Comparison of ENCODE assay signal across 1 cellular context in genomic region chr19:18269336-18269735, GRCh38.
TF ChIP-seq lines count a peak whose summit lies in the region.

No MANE protein-coding gene starts in this region.

TF ChIP-seq in K562, 482 proteins besides CTCF, POLR2A, EP300 and RAD21:
- TF ChIP-seq ZNF436 (CRISPR knock-in tag; IDR thresholded peaks at IDR 0.05) (peak; percentile 35; the same call in 1 of the 2 replicates), BCOR (IDR thresholded peaks at IDR 0.05) (peak; percentile 35; the same call in 1 of the 2 replicates), CEBPG (CRISPR knock-in tag; IDR thresholded peaks at IDR 0.05) (peak; percentile 75), CEBPG (tag; conservative IDR thresholded peaks at IDR 0.05 in 1 of 2, IDR thresholded peaks at IDR 0.05 in 1 of 2) (no peak), NFIX (CRISPR knock-in tag; IDR thresholded peaks at IDR 0.05; ENCODE audit: low read depth) (no peak), ZFP36 (IDR thresholded peaks at IDR 0.05; ENCODE audit: low read depth, low read length, partially characterized antibody) (peak; percentile 97)
- TF ChIP-seq, protein P1, sequence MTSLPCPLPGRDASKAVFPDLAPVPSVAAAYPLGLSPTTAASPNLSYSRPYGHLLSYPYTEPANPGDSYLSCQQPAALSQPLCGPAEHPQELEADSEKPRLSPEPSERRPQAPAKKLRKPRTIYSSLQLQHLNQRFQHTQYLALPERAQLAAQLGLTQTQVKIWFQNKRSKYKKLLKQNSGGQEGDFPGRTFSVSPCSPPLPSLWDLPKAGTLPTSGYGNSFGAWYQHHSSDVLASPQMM (CRISPR knock-in tag; IDR thresholded peaks at IDR 0.05) = no peak
